In genomic region chr21:42161401-42161956, GRCh38 we compare ENCODE assay signal across 14 cellular contexts. TPM values are rescaled to one million over a fixed set of nuclear protein-coding genes. Genes with fewer than 3 reads are reported as not detected.
DNase-seq lines count a peak whose midpoint lies in the region; TF ChIP-seq lines count a peak whose summit lies in the region.
"Had no signal": no experiment of that assay in that cellular context is flagged by ENCODE, and none has a peak within 500 bp of the region (broad histone marks: within the 10 kb centered on the region; RNA-seq: fewer than 3 reads in every experiment).

No MANE protein-coding gene starts in this region.

- peaks cover 7% of the 10 kb centered on the region for H3K4me1 Mint-ChIP-seq in activated T-helper 1 cell treated with anti-CD3 and anti-CD28 coated beads, Interleukin-12 subunit alpha, Interleukin-12 subunit beta, Interleukin-2, Interleukin-4 antibody, amounts not matched to agents 30 ng/mL and 10 ng/mL and 1 ng/mL, durations not matched to agents 14 hours and 24 hours and 36 hours (ENCODE audit: low read depth)
- peaks cover 14% of the 10 kb centered on the region for H3K4me1 Mint-ChIP-seq in mesothelial cell of epicardium

- H3K9me3 ChIP-seq in BLaER1 = no peaks in the 10 kb centered on the region
- H3K9me3 ChIP-seq: mucosa of descending colon had no signal

- no peaks in the 10 kb centered on the region for H3K36me3 ChIP-seq in BLaER1
- H3K36me3 ChIP-seq: WERI-Rb-1 had no signal

- H3K27me3 ChIP-seq in BLaER1 = no peaks in the 10 kb centered on the region

- peak overlapping the region; percentile 2 for H3K27ac Mint-ChIP-seq in activated T-helper 1 cell treated with anti-CD3 and anti-CD28 coated beads, Interleukin-12 subunit alpha, Interleukin-12 subunit beta, Interleukin-2, Interleukin-4 antibody, amounts not matched to agents 30 ng/mL and 10 ng/mL and 1 ng/mL, durations not matched to agents 14 hours and 24 hours and 36 hours
- H3K27ac Mint-ChIP-seq in mesothelial cell of epicardium = peak overlapping the region; percentile 18
- H3K27ac Mint-ChIP-seq: HFFc6 had no signal

- DNase-seq in CMK (ENCODE audit: low read depth) = peak; percentile 14
- no peak for DNase-seq in activated T-helper 1 cell treated with anti-CD3 and anti-CD28 coated beads, Interleukin-12 subunit alpha, Interleukin-12 subunit beta, Interleukin-2, Interleukin-4 antibody, amounts not matched to agents 30 ng/mL and 10 ng/mL and 1 ng/mL, durations not matched to agents 14 hours and 24 hours and 36 hours (ENCODE audit: low spot score)
- peak in 1 of 2 experiments; percentile 29 for DNase-seq in mesothelial cell of epicardium (ENCODE audit: low spot score in 2 of 2, unreplicated experiment in 2 of 2)
- DNase-seq in cerebellum (ENCODE audit: low spot score) = no peak
- no peak for DNase-seq in caudate nucleus (lab: John Stamatoyannopoulos, UW)
- DNase-seq in germinal center (ENCODE audit: low spot score) = no peak
- no peak for DNase-seq in substantia nigra (lab: John Stamatoyannopoulos, UW)
- DNase-seq: HFFc6, immature natural killer cell, MM.1S, NCI-H2171, WERI-Rb-1 had no signal

- no peaks in the 10 kb centered on the region for H3K36me3 Mint-ChIP-seq in activated T-helper 1 cell treated with anti-CD3 and anti-CD28 coated beads, Interleukin-12 subunit alpha, Interleukin-12 subunit beta, Interleukin-2, Interleukin-4 antibody, amounts not matched to agents 30 ng/mL and 10 ng/mL and 1 ng/mL, durations not matched to agents 14 hours and 24 hours and 36 hours (ENCODE audit: low read depth)
- no peaks in the 10 kb centered on the region for H3K36me3 Mint-ChIP-seq in mesothelial cell of epicardium
- H3K36me3 Mint-ChIP-seq: immature natural killer cell had no signal

- H3K27me3 Mint-ChIP-seq in activated T-helper 1 cell treated with anti-CD3 and anti-CD28 coated beads, Interleukin-12 subunit alpha, Interleukin-12 subunit beta, Interleukin-2, Interleukin-4 antibody, amounts not matched to agents 30 ng/mL and 10 ng/mL and 1 ng/mL, durations not matched to agents 14 hours and 24 hours and 36 hours (ENCODE audit: insufficient read depth) = peaks cover 7% of the 10 kb centered on the region
- H3K27me3 Mint-ChIP-seq in mesothelial cell of epicardium (ENCODE audit: low read depth) = no peaks in the 10 kb centered on the region

- H3K4me2 ChIP-seq in BLaER1 = peak overlapping the region; percentile 61

- no peak overlapping the region for H3K4me3 Mint-ChIP-seq in activated T-helper 1 cell treated with anti-CD3 and anti-CD28 coated beads, Interleukin-12 subunit alpha, Interleukin-12 subunit beta, Interleukin-2, Interleukin-4 antibody, amounts not matched to agents 30 ng/mL and 10 ng/mL and 1 ng/mL, durations not matched to agents 14 hours and 24 hours and 36 hours
- H3K4me3 Mint-ChIP-seq in mesothelial cell of epicardium = no peak overlapping the region
- H3K4me3 Mint-ChIP-seq: HFFc6 had no signal

- H3K27ac ChIP-seq in BLaER1 (peak overlapping the region; percentile 81), caudate nucleus (ENCODE audit: low read depth, low read length) (no peak overlapping the region), substantia nigra (ENCODE audit: low read depth, low read length, poor library complexity, severe bottlenecking) (no peak overlapping the region)
- H3K27ac ChIP-seq: WERI-Rb-1 had no signal

- H3K4me1 ChIP-seq in BLaER1 = peaks cover 56% of the 10 kb centered on the region

- no peaks in the 10 kb centered on the region for H4K20me1 ChIP-seq in BLaER1

- intact Hi-C loops in activated T-helper 1 cell treated with anti-CD3 and anti-CD28 coated beads, Interleukin-12 subunit alpha, Interleukin-12 subunit beta, Interleukin-2, Interleukin-4 antibody, amounts not matched to agents 30 ng/mL and 10 ng/mL and 1 ng/mL, durations not matched to agents 14 hours and 24 hours and 36 hours (cut with micrococcal nuclease) = loop anchor here (5.0 kb wide), 1 partner anchor 291 kb away; no protein-coding TSS in a partner anchor

- no peaks in the 10 kb centered on the region for H3K9me3 Mint-ChIP-seq in activated T-helper 1 cell treated with anti-CD3 and anti-CD28 coated beads, Interleukin-12 subunit alpha, Interleukin-12 subunit beta, Interleukin-2, Interleukin-4 antibody, amounts not matched to agents 30 ng/mL and 10 ng/mL and 1 ng/mL, durations not matched to agents 14 hours and 24 hours and 36 hours
- H3K9me3 Mint-ChIP-seq in mesothelial cell of epicardium = no peaks in the 10 kb centered on the region
- H3K9me3 Mint-ChIP-seq: HFFc6, immature natural killer cell had no signal

- no peak overlapping the region for H3K4me3 ChIP-seq in BLaER1
- H3K4me3 ChIP-seq: mucosa of descending colon had no signal

- no peak for TF ChIP-seq CTCF in mesothelial cell of epicardium (IDR thresholded peaks at IDR 0.05; ENCODE audit: unreplicated experiment)

- H3K9ac ChIP-seq in BLaER1 = peak overlapping the region; percentile 71

RNA-seq across cellular contexts. Expression of gene ABCG1, which starts 57.5 kb away (rescaled TPM):
- total RNA-seq in activated T-helper 1 cell treated with anti-CD3 and anti-CD28 coated beads, Interleukin-12 subunit alpha, Interleukin-12 subunit beta, Interleukin-2, Interleukin-4 antibody, amounts not matched to agents 30 ng/mL and 10 ng/mL and 1 ng/mL, durations not matched to agents 14 hours and 24 hours and 36 hours = 9.3 and 10.2 TPM in 2 replicates
- total RNA-seq in mesothelial cell of epicardium = 4.2 to 4.4 TPM (median 4.3 TPM) in 3 replicates
- total RNA-seq in cerebellum = 14.2 TPM
- total RNA-seq: HFFc6 had no signal
